15 cellular contexts compared by ENCODE assay signal in the genomic region with DNA sequence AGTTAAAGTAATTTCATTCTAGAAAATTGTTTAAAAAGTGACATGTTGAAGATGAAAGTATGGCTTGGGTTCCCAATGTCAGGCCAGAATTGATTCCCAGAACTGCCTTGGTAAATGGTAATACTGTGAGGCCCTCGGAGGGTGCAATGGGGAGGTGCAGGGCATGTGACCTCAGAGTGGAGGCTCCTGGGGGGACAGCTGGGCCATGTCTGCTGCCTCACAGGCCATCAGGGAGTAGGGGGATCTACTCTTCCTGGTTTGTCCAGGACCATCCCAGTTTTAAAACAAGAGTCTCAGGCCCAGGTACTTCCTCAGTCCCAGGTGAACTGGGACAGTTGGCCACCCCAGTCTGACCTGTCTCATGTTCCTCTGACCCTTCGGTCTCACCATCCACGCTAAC. TPM values are rescaled to one million over a fixed set of nuclear protein-coding genes. Genes with fewer than 3 reads are reported as not detected.
DNase-seq lines count a peak whose midpoint lies in the region; ATAC-seq, FAIRE-seq and TF ChIP-seq lines count a peak whose summit lies in the region.
"Had no signal": no experiment of that assay in that cellular context is flagged by ENCODE, and none has a peak within 500 bp of the region (broad histone marks: within the 10 kb centered on the region; RNA-seq: fewer than 3 reads in every experiment).

No MANE protein-coding gene starts in this region.

- CTCF ChIA-PET in IMR-90 (lab: Yijun Ruan, JAX), result no interaction called here
- CTCF ChIA-PET in GM12878 (lab: Yijun Ruan, JAX), result no interaction called here

- H3K27me3 ChIP-seq in IMR-90 (ENCODE audit: control insufficient read depth, insufficient read depth, low read length) (no peaks in the 10 kb centered on the region), GM12878 (replicated peaks in 1 of 2; ENCODE audit: control insufficient read depth in 2 of 2, insufficient read depth in 2 of 2, low read length in 1 of 2) (no peaks in the 10 kb centered on the region; a peak in 1 of 4 replicates), rectal smooth muscle tissue (ENCODE audit: control insufficient read depth, insufficient read depth, low read length) (no peaks in the 10 kb centered on the region), foreskin keratinocyte (no peaks in the 10 kb centered on the region)

- H3K14ac ChIP-seq in IMR-90 (replicated peaks; ENCODE audit: low read depth, low read length), result no peak overlapping the region; the same call in 1 of the 2 replicates

- DNase-seq in CD14-positive monocyte (ENCODE audit: low spot score) (no peak), IMR-90 (no peak), GM12878 (ENCODE audit: low read depth, low spot score) (no peak), foreskin keratinocyte (no peak), EL (no peak), COR-L47 (lab: John Stamatoyannopoulos, UW) (no peak), dermis blood vessel endothelial cell (no peak)
- DNase-seq: cortex of kidney; DND-41; erythroblast; heart right ventricle; NCI-H1092 treated with DMSO at 0.1 percent for 48 hours; SHP77; stimulated activated CD4-positive, alpha-beta T cell treated with anti-CD3 and anti-CD28 coated beads, Interleukin-4, amount 100 ng/mL, for 1 hour had no signal

- H2AK5ac ChIP-seq in IMR-90 (ENCODE audit: low read depth, low read length), result peak overlapping the region; percentile 21

- H4K5ac ChIP-seq in IMR-90 (ENCODE audit: low read depth, low read length), result no peak overlapping the region

- TF ChIP-seq POLR2A in IMR-90 (IDR thresholded peaks at IDR 0.05; ENCODE audit: low read depth, low read length) (no peak), GM12878 (IDR thresholded peaks at IDR 0.05; ENCODE audit: low read depth, low read length) (no peak)

- POLR2A ChIA-PET in IMR-90 (lab: Charles Lee; ENCODE audit: unreplicated experiment) (no interaction called here), GM12878 (lab: Charles Lee) (no interaction called here)

- no peaks in the 10 kb centered on the region for H3K36me3 ChIP-seq in IMR-90 (ENCODE audit: control insufficient read depth, insufficient read depth, low read length)
- H3K36me3 ChIP-seq in GM12878 (ENCODE audit: control insufficient read depth in 2 of 2, insufficient read depth in 2 of 2, low read length in 1 of 2), result no peaks in the 10 kb centered on the region
- H3K36me3 ChIP-seq in rectal smooth muscle tissue (ENCODE audit: control insufficient read depth, insufficient read depth, low read length), result no peaks in the 10 kb centered on the region
- H3K36me3 ChIP-seq: heart right ventricle had no signal

- H2AFZ ChIP-seq in IMR-90 (replicated peaks; ENCODE audit: low read length, poor library complexity), result no peak overlapping the region
- no peak overlapping the region for H2AFZ ChIP-seq in GM12878 (ENCODE audit: control insufficient read depth, low read depth, low read length)

- H3K9me3 Mint-ChIP-seq in CD14-positive monocyte, result peaks cover 0 to 2% (median 0%) of the 10 kb centered on the region in 7 donors

- no peak overlapping the region for H3K9ac ChIP-seq in IMR-90 (ENCODE audit: low read depth, low read length)
- no peak overlapping the region for H3K9ac ChIP-seq in GM12878 (ENCODE audit: control insufficient read depth, insufficient read depth, low read length)
- H3K9ac ChIP-seq in rectal smooth muscle tissue (ENCODE audit: low read length), result no peak overlapping the region

- H2BK15ac ChIP-seq in IMR-90 (ENCODE audit: low read depth, low read length), result no peak overlapping the region; the same call in 2 of the 3 replicates

- peaks cover 0 to 9% of the 10 kb centered on the region in 2 donors for H3K36me3 Mint-ChIP-seq in CD14-positive monocyte

- H2BK5ac ChIP-seq in IMR-90 (ENCODE audit: low read depth, low read length, poor library complexity, severe bottlenecking), result no peak overlapping the region

- RAD21 ChIA-PET in GM12878 (lab: Charles Lee; ENCODE audit: unreplicated experiment), result no interaction called here

- H4K91ac ChIP-seq in IMR-90 (ENCODE audit: insufficient read depth, low read depth, low read length), result no peak overlapping the region

- H3K4me1 ChIP-seq in IMR-90 (ENCODE audit: control insufficient read depth, insufficient read depth, low read length) (peaks cover 18% of the 10 kb centered on the region), GM12878 (ENCODE audit: control insufficient read depth, insufficient read depth, low read length) (peaks cover 50% of the 10 kb centered on the region), rectal smooth muscle tissue (ENCODE audit: control insufficient read depth, insufficient read depth, low read length) (peaks cover 18% of the 10 kb centered on the region), foreskin keratinocyte (peaks cover 33% of the 10 kb centered on the region)

- H3K79me1 ChIP-seq in IMR-90 (ENCODE audit: low read depth in 1 of 2, low read length in 2 of 2), result peaks cover 0 to 7% of the 10 kb centered on the region in 2 experiments; a peak in 2 of 4 replicates

- no peaks in the 10 kb centered on the region for H3K79me2 ChIP-seq in GM12878 (ENCODE audit: control insufficient read depth, insufficient read depth, low read length)

- H3K27me3 Mint-ChIP-seq in CD14-positive monocyte (ENCODE audit: low read depth in 3 of 3), result peaks cover 1 to 11% (median 2%) of the 10 kb centered on the region in 3 donors

- FAIRE-seq in GM12878 (lab: Jason Lieb, UNC), result no peak

- peak overlapping the region; percentile 39 to 70 for H3K4me3 Mint-ChIP-seq in CD14-positive monocyte

- TF ChIP-seq EP300 in GM12878 (IDR thresholded peaks at IDR 0.05; ENCODE audit: borderline replicate concordance in 1 of 2, control insufficient read depth in 1 of 2, low read depth in 2 of 2, low read length in 2 of 2), result no peak

- 0 out of 2 replicates have a peak overlapping the region, but pooled peaks have one; percentile 21 for H2BK120ac ChIP-seq in IMR-90 (ENCODE audit: low read depth, low read length)

- H3K56ac ChIP-seq in IMR-90 (ENCODE audit: extremely low read depth, insufficient read depth, low read length), result no peak overlapping the region

- no peak overlapping the region for H3K27ac ChIP-seq in IMR-90 (ENCODE audit: insufficient read depth, low read length)
- no peak overlapping the region for H3K27ac ChIP-seq in GM12878 (ENCODE audit: control insufficient read depth, insufficient read depth)
- H3K27ac ChIP-seq in rectal smooth muscle tissue (ENCODE audit: low read depth, low read length), result peak overlapping the region; percentile 49
- H3K27ac ChIP-seq in foreskin keratinocyte, result no peak overlapping the region

- intact Hi-C loops in CD14-positive monocyte (cut with micrococcal nuclease), result loop anchor here in 1 of 2 donors (10.0 kb wide), 2 partner anchors 287 to 317 kb away; no protein-coding TSS in a partner anchor
- intact Hi-C loops in IMR-90 (cut with micrococcal nuclease), result no loop called here
- intact Hi-C loops in GM12878 (cut with micrococcal nuclease; ENCODE audit: unreplicated experiment), result no loop called here

- H3K4me2 ChIP-seq in IMR-90 (ENCODE audit: low read depth, low read length) (no peak overlapping the region), GM12878 (ENCODE audit: control insufficient read depth, insufficient read depth) (peak overlapping the region; percentile 59; the same call in 1 of the 2 replicates)

- TF ChIP-seq RAD21 in IMR-90 (IDR thresholded peaks at IDR 0.05; ENCODE audit: low read length) (no peak), GM12878 (IDR thresholded peaks at IDR 0.05; ENCODE audit: insufficient read depth, low read depth, low read length) (no peak)

- peak overlapping the region; percentile 91 to 98 (median 95) for H3K27ac Mint-ChIP-seq in CD14-positive monocyte

- H3K4me1 Mint-ChIP-seq in CD14-positive monocyte, result peaks cover 55% of the 10 kb centered on the region

- no peak for TF ChIP-seq CTCF in CD14-positive monocyte (IDR thresholded peaks at IDR 0.05)
- no peak for TF ChIP-seq CTCF in IMR-90 (conservative IDR thresholded peaks at IDR 0.05; ENCODE audit: low read depth, low read length)
- no peak for TF ChIP-seq CTCF in GM12878 (IDR thresholded peaks at IDR 0.05 in 2 of 3, conservative IDR thresholded peaks at IDR 0.05 in 1 of 3; ENCODE audit: control insufficient read depth in 2 of 3, extremely low read depth in 1 of 3, insufficient read depth in 1 of 3, low read depth in 3 of 3, low read length in 3 of 3)
- no peak for TF ChIP-seq CTCF in foreskin keratinocyte (conservative IDR thresholded peaks at IDR 0.05)

- no peak overlapping the region for H3K4ac ChIP-seq in IMR-90 (ENCODE audit: low read depth, low read length)

- H2AK9ac ChIP-seq in IMR-90 (replicated peaks; ENCODE audit: low read depth, low read length, poor library complexity), result no peak overlapping the region

- no peaks in the 10 kb centered on the region for H3K9me3 ChIP-seq in IMR-90 (ENCODE audit: control insufficient read depth, insufficient read depth, low read length)
- no peaks in the 10 kb centered on the region; the same call in 2 of the 3 replicates for H3K9me3 ChIP-seq in GM12878 (replicated peaks; ENCODE audit: control insufficient read depth, insufficient read depth, low read length)
- H3K9me3 ChIP-seq: heart right ventricle had no signal

- peaks cover 10% of the 10 kb centered on the region for H3K9me1 ChIP-seq in IMR-90 (ENCODE audit: insufficient read depth, low read length)

- H4K8ac ChIP-seq in IMR-90 (ENCODE audit: low read depth in 2 of 2, low read length in 2 of 2), result no peak overlapping the region

- no peak overlapping the region for H3K4me3 ChIP-seq in IMR-90 (ENCODE audit: insufficient read depth, low read depth, low read length)
- H3K4me3 ChIP-seq in GM12878, result no peak overlapping the region
- no peak overlapping the region for H3K4me3 ChIP-seq in rectal smooth muscle tissue (ENCODE audit: low read length)
- H3K4me3 ChIP-seq: heart right ventricle had no signal

- SMC1A ChIA-PET in GM12878 (lab: Charles Lee; ENCODE audit: uncharacterized antibody, unreplicated experiment), result no interaction called here

- ATAC-seq in IMR-90 (ENCODE audit: low read depth) (no peak), GM12878 (no peak), foreskin keratinocyte (no peak)
- ATAC-seq: heart right ventricle had no signal

- H3K18ac ChIP-seq in IMR-90 (ENCODE audit: low read depth, low read length), result no peak overlapping the region

- BruUV-seq in IMR-90 (replicated peaks; lab: Mats Ljungman, UMichigan), result no TSS peak
- BruUV-seq in GM12878 (replicated peaks; lab: Mats Ljungman, UMichigan), result no TSS peak

- H4K20me1 ChIP-seq in IMR-90 (ENCODE audit: insufficient read depth, low read length) (no peaks in the 10 kb centered on the region; the same call in 1 of the 2 replicates), GM12878 (ENCODE audit: control insufficient read depth, insufficient read depth) (no peaks in the 10 kb centered on the region)

- WGBS in IMR-90 (ENCODE audit: extremely low coverage in 2 of 2, insufficient read length in 1 of 2), 2 experiments, result 100% methylated on average over 2 of the region's 3 CpGs; no CpG with 5 or more reads in 1 of the 2 experiments
- WGBS in GM12878 (ENCODE audit: insufficient coverage, insufficient replicate concordance, low lambda C conversion rate, missing lambda C conversion rate), result 96% methylated on average over 3 of the region's 3 CpGs

- in situ Hi-C loops in IMR-90 (cut with MboI; ENCODE audit: low sequenced_read_pairs), result no loop called here
- in situ Hi-C loops in GM12878 (cut with MboI), result no loop called here

- H2BK20ac ChIP-seq in IMR-90 (ENCODE audit: low read depth, low read length), result no peak overlapping the region

- no peak overlapping the region for H3K23ac ChIP-seq in IMR-90 (ENCODE audit: low read depth, low read length)

- dilution Hi-C loops in IMR-90 (cut with HindIII; ENCODE audit: low sequenced_read_pairs, unreplicated experiment), result no loop called here

RNA-seq across cellular contexts. Expression of a gene that starts 55.3 kb away (rescaled TPM):
- polyA plus RNA-seq in CD14-positive monocyte (1 to 10 TPM; 7.2 to 8.1 TPM), IMR-90 (2012; rRNA removed) (34.8 and 35.3 TPM in 2 replicates), GM12878 (2011; rRNA removed) (2.0 and 2.8 TPM in 2 replicates), GM12878 (2014; fragmentation: Illumina TruSeq; extraction: Trizol) (0.30 and 0.50 TPM in 2 replicates), GM12878 (2014; fragmentation: Nextera tagmentation; extraction: Ambion mirVana) (under 1 TPM; 0.03 to 0.05 TPM), GM12878 (2014; rRNA removed) (0.25 and 0.53 TPM in 2 replicates), GM12878 (2016; fragmentation: Nextera tagmentation; extraction: Ambion mirVana) (under 1 TPM; 0.31 to 0.39 TPM), foreskin keratinocyte (25.4 and 27.1 TPM in 2 replicates)
- total RNA-seq in IMR-90 (2012; rRNA removed) (41.2 and 41.9 TPM in 2 replicates), GM12878 (2014; rRNA removed) (0.27 and 0.28 TPM in 2 replicates), GM12878 (2014; rRNA removed; fragmentation: Illumina TruSeq; extraction: Trizol) (0.28 and 0.36 TPM in 2 replicates), GM12878 (2021) (0.64 TPM in 2 replicates), foreskin keratinocyte (48.5 and 56.1 TPM in 2 replicates), dermis blood vessel endothelial cell (51.4 and 61.4 TPM in 2 replicates)
- polyA plus RNA-seq in IMR-90 (2012; cell fraction: cytosol; rRNA removed), result 18.7 and 20.5 TPM in 2 replicates
- polyA plus RNA-seq in IMR-90 (2012; cell fraction: nucleus; rRNA removed; ENCODE audit: low replicate concordance), result 20.1 and 45.0 TPM in 2 replicates
- total RNA-seq in GM12878 (2013; cell fraction: nucleolus; rRNA removed), result 10.9 and 11.5 TPM in 2 replicates
- polyA plus RNA-seq in GM12878 (2011; ENCODE audit: low read depth), result 2.0 TPM
- polyA plus RNA-seq in GM12878 (2011; cell fraction: cytosol; rRNA removed), result 1.3 and 1.7 TPM in 2 replicates
- polyA plus RNA-seq in GM12878 (2011; cell fraction: nucleus; rRNA removed), result 1.8 and 2.4 TPM in 2 replicates
- polyA plus RNA-seq in GM12878 (2012), result 2.6 and 5.2 TPM in 2 replicates
- polyA minus RNA-seq in GM12878 (2011; rRNA and poly(A)+ RNA removed), result 1.7 and 1.8 TPM in 2 replicates
- 1.0 and 1.9 TPM in 2 replicates for polyA minus RNA-seq in GM12878 (2011; cell fraction: cytosol; rRNA and poly(A)+ RNA removed)
- polyA minus RNA-seq in GM12878 (2011; cell fraction: nucleus; rRNA and poly(A)+ RNA removed), result 0.96 and 0.97 TPM in 2 replicates
